In the genomic region with DNA sequence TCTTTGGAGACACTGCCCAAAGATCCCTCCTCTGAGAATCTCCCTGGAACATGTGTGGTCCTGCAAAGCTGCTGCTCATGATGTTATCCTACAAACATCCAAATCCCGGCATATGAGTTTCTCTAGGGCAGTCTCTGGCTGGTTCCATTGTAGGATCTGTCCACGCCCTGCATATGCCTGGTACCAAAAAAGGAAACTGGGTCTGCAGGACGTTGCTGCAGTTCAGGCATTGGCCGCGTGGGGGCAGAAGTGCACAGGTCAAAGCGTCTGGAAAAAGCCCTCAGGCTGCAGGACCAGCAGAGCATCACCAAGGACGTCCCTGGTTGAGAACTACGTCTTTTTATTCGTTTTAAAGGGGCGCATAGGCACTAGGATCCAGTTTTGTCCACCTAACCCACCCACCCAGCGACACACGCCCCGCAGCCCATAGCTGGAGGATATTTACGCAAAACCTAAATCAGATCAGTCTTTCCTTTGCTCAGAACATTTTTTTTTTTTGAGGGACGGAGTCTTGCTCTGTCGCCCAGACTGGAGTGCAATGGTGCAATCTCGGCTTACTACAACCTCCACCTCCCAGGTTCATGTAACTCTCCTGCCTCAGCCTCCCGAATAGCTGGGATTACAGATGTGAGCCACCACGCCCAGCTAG, we compare ENCODE assay signal across 8 cellular contexts. TPM values are rescaled to one million over a fixed set of nuclear protein-coding genes. Genes with fewer than 3 reads are reported as not detected.
A peak's percentile ranks its signal among the peaks of the same experiment; 100 is the strongest.
DNase-seq lines count a peak whose midpoint lies in the region; ATAC-seq and TF ChIP-seq lines count a peak whose summit lies in the region.

No MANE protein-coding gene starts in this region.

- peak overlapping the region; percentile 96 for H2AFZ ChIP-seq in HCT116 (ENCODE audit: low read depth, low read length, poor library complexity, severe bottlenecking)

- no peaks in the 10 kb centered on the region for H3K9me2 ChIP-seq in HCT116 (ENCODE audit: insufficient read depth)

- no peaks in the 10 kb centered on the region for H3K79me2 ChIP-seq in HCT116 (ENCODE audit: insufficient read depth, low read length)

- H3K4me1 ChIP-seq in HCT116 (ENCODE audit: control insufficient read depth in 1 of 2, insufficient read depth in 2 of 2, low read length in 2 of 2): peaks cover 0 to 5% of the 10 kb centered on the region in 2 experiments; a peak in 1 of 4 replicates

- POLR2A ChIA-PET in HCT116 (lab: Charles Lee): no interaction called here

- peak; percentile 90 for TF ChIP-seq RAD21 in HCT116 (IDR thresholded peaks at IDR 0.05; ENCODE audit: low read depth)

- CTCF ChIA-PET in HCT116 (lab: Charles Lee): no interaction called here

- H3K36me3 ChIP-seq in HCT116 (ENCODE audit: control insufficient read depth in 1 of 2, insufficient read depth in 2 of 2, low read length in 2 of 2): no peaks in the 10 kb centered on the region
- no peaks in the 10 kb centered on the region for H3K36me3 ChIP-seq in kidney epithelial cell (ENCODE audit: control insufficient read depth, insufficient read depth, low read length)

- H3K9me3 ChIP-seq in HCT116 (ENCODE audit: control insufficient read depth in 1 of 2, insufficient read depth in 1 of 2, low read depth in 1 of 2, low read length in 2 of 2): no peaks in the 10 kb centered on the region

- no TSS peak for BruUV-seq in HCT116 (replicated peaks; lab: Mats Ljungman, UMichigan)

- H3K9ac ChIP-seq in HCT116 (ENCODE audit: low read length): no peak overlapping the region

- peak overlapping the region; percentile 47 for H3K4me2 ChIP-seq in HCT116 (ENCODE audit: low read length)

- RAD21 ChIA-PET in HCT116 (lab: Charles Lee; ENCODE audit: low non-redundant PET in 1 of 2, low total read pairs in 2 of 2, uncharacterized antibody in 2 of 2, unreplicated experiment in 2 of 2): interaction anchor here in 1 of 2 experiments (0.7 kb wide), 1 partner anchor 104 kb away, joined by 3 read pairs; no protein-coding TSS in a partner anchor

- H3K27me3 ChIP-seq in HCT116 (ENCODE audit: insufficient read depth, low read length): no peaks in the 10 kb centered on the region
- no peaks in the 10 kb centered on the region for H3K27me3 ChIP-seq in kidney epithelial cell (ENCODE audit: control insufficient read depth, insufficient read depth, low read length)

- DNase-seq in AML-193 (lab: John Stamatoyannopoulos, UW): peak; percentile 75 to 80
- DNase-seq in HCT116 (ENCODE audit: low read depth, low spot score): peak; percentile 74
- DNase-seq in NCI-H524 (lab: John Stamatoyannopoulos, UW): peak; percentile 78 to 85
- peak; percentile 97 for DNase-seq in activated CD4-positive, CD25-positive, alpha-beta regulatory T cell treated with anti-CD3 and anti-CD28 coated beads, Interleukin-2, amount 50 U/mL, for 72 hours
- peak; percentile 27 to 94 (median 78) for DNase-seq in caudate nucleus (lab: John Stamatoyannopoulos, UW)
- DNase-seq in kidney epithelial cell (ENCODE audit: low read depth): peak; percentile 29
- peak; percentile 83 to 92 for DNase-seq in stimulated activated CD4-positive, alpha-beta T cell treated with anti-CD3 and anti-CD28 coated beads, Interleukin-1b, Interleukin-23, amount 100 ng/mL, for 1 hour (ENCODE audit: low read depth in 2 of 2)

- intact Hi-C loops in HCT116 (cut with micrococcal nuclease): loop anchor here (1.0 to 2.0 kb wide), 2 partner anchors 47 to 108 kb away; partner anchors contain the start of genes ZNF490 and ZNF791

- H4K20me1 ChIP-seq in HCT116 (ENCODE audit: insufficient read depth): no peaks in the 10 kb centered on the region

- H3K27ac ChIP-seq in HCT116 (ENCODE audit: low read depth, low read length) (no peak overlapping the region), caudate nucleus (ENCODE audit: low read depth, low read length) (peak overlapping the region; percentile 53)

- TF ChIP-seq CTCF in HCT116 (IDR thresholded peaks at IDR 0.05 in 2 of 3, conservative IDR thresholded peaks at IDR 0.05 in 1 of 3; ENCODE audit: borderline replicate concordance in 1 of 3, insufficient read depth in 1 of 3, low read depth in 2 of 3, low read length in 2 of 3): peak; percentile 72 to 98 (median 97); a peak in 5 of 6 replicates
- peak; percentile 93 for TF ChIP-seq CTCF in kidney epithelial cell (IDR thresholded peaks at IDR 0.05; ENCODE audit: insufficient read depth, low read length, poor library complexity, severe bottlenecking)

- TF ChIP-seq POLR2A in HCT116 (IDR thresholded peaks at IDR 0.05; ENCODE audit: borderline replicate concordance, extremely low read depth, insufficient read depth, insufficient read length): no peak

- ATAC-seq in HCT116: peak; percentile 95
- ATAC-seq in HG02938 (IDR thresholded peaks at IDR 0.05; ENCODE audit: unreplicated experiment): no peak

- H3K4me3 ChIP-seq in HCT116 (replicated peaks in 1 of 2; ENCODE audit: low read depth in 1 of 2, low read length in 2 of 2) (no peak overlapping the region), kidney epithelial cell (ENCODE audit: low read depth, low read length) (no peak overlapping the region)

TF ChIP-seq in HCT116, 20 proteins besides CTCF, POLR2A, EP300 and RAD21:
- TF ChIP-seq ZNF274 (IDR thresholded peaks at IDR 0.05; ENCODE audit: low read depth, low read length): no peak
- TF ChIP-seq SRF (IDR thresholded peaks at IDR 0.05; ENCODE audit: low read depth): peak; percentile 91
- peak; percentile 22 for TF ChIP-seq YY1 (IDR thresholded peaks at IDR 0.05; ENCODE audit: extremely low read depth, insufficient replicate concordance, low read depth, low read length)

RNA-seq across cellular contexts. Expression of gene ZNF564, which starts 12.9 kb away (rescaled TPM):
- 6.1 TPM for total RNA-seq in HCT116 (2021; ENCODE audit: unreplicated experiment)
- 1.4 and 1.6 TPM in 2 replicates for polyA plus RNA-seq in HCT116 (2012)
- 4.0 and 7.9 TPM in 2 replicates for total RNA-seq in kidney epithelial cell

RNA-seq across cellular contexts. Expression of gene ZNF490, which starts 46.5 kb away (rescaled TPM):
- total RNA-seq in HCT116 (2021; ENCODE audit: unreplicated experiment) (5.8 TPM), kidney epithelial cell (6.0 and 6.6 TPM in 2 replicates)
- 0.90 and 1.3 TPM in 2 replicates for polyA plus RNA-seq in HCT116 (2012)

RNA-seq across cellular contexts. Expression of gene ZNF791, which starts 46.6 kb away (rescaled TPM):
- total RNA-seq in HCT116 (2021; ENCODE audit: unreplicated experiment) (21.2 TPM), kidney epithelial cell (11.0 and 16.2 TPM in 2 replicates)
- 8.6 and 12.6 TPM in 2 replicates for polyA plus RNA-seq in HCT116 (2012)

Comparison
In these comparisons a context has a peak if more than half of its experiments do, and no peak if none do; other contexts are left out.
1. DNase-seq: peak in every context shown above with its lines; median percentile 97 in activated CD4-positive, CD25-positive, alpha-beta regulatory T cell treated with anti-CD3 and anti-CD28 coated beads, Interleukin-2, amount 50 U/mL, for 72 hours; 88 in stimulated activated CD4-positive, alpha-beta T cell treated with anti-CD3 and anti-CD28 coated beads, Interleukin-1b, Interleukin-23, amount 100 ng/mL, for 1 hour; 82 in NCI-H524; 78 in caudate nucleus; 78 in AML-193; 74 in HCT116; 29 in kidney epithelial cell.